11 cellular contexts compared by ENCODE assay signal in the genomic region with DNA sequence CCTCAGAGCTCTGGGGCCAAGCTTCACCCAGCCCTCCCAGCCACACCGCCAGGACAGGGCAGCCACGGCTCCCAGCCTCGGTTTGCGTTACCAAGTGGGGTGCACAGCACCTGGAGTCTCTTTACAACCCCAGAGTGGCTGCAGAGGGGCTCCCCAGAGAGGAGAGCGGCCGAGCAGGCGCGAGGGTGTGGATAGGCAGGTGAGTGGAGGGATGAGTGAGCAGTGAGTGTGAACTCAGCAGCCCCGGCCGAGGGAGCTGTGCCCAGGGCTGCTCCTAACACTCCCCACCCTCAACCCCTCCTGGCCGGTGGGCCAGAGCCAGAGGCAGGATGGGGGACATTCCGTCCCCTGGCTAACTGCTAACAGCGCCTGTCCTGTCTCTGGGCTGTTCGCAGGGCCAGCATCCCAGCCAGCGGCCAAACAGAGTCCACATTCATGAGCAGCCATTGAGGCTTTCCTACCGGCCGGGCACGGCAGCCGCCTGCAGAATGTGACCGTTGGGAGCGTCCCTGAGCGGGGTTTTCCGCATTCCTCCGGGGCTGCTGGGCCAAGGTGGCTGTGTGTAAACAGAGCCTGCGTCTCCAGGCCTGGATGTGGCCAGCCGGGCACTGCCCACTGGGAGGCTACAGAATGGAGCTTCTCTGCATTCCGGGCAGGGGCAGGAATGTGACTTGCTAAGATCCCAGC. TPM values are rescaled to one million over a fixed set of nuclear protein-coding genes. Genes with fewer than 3 reads are reported as not detected.
DNase-seq lines count a peak whose midpoint lies in the region; ATAC-seq, FAIRE-seq and TF ChIP-seq lines count a peak whose summit lies in the region.
"Had no signal": no experiment of that assay in that cellular context is flagged by ENCODE, and none has a peak within 500 bp of the region (broad histone marks: within the 10 kb centered on the region; RNA-seq: fewer than 3 reads in every experiment).

No MANE protein-coding gene starts in this region.

- in situ Hi-C loops in astrocyte of the spinal cord (cut with HindIII; ENCODE audit: low sequenced_read_pairs) = no loop called here

- no peak for ATAC-seq in GM19455 (IDR thresholded peaks at IDR 0.05; ENCODE audit: unreplicated experiment)
- ATAC-seq: activated CD4-positive, alpha-beta T cell treated with anti-CD3 and anti-CD28 coated beads for 36 hours had no signal

- no peak for FAIRE-seq in keratinocyte (lab: Jason Lieb, UNC)

- H3K4me2 ChIP-seq in keratinocyte (ENCODE audit: control insufficient read depth, extremely low read depth, insufficient read depth, low read depth, low read length) = no peak overlapping the region

- no peaks in the 10 kb centered on the region for H3K9me1 ChIP-seq in keratinocyte (ENCODE audit: control insufficient read depth, extremely low read depth, insufficient read depth, low read length)

- H2AFZ ChIP-seq in keratinocyte (ENCODE audit: control insufficient read depth, low read length) = peak overlapping the region; percentile 13

- no peak for TF ChIP-seq CTCF in astrocyte of the spinal cord (IDR thresholded peaks at IDR 0.05; ENCODE audit: low read depth, low read length)
- TF ChIP-seq CTCF in keratinocyte (optimal IDR thresholded peaks at IDR 0.05 in 1 of 3, IDR thresholded peaks at IDR 0.05 in 1 of 3, conservative IDR thresholded peaks at IDR 0.05 in 1 of 3; ENCODE audit: extremely low read depth in 1 of 3, insufficient read depth in 2 of 3, low read length in 3 of 3) = no peak
- TF ChIP-seq CTCF in foreskin fibroblast (IDR thresholded peaks at IDR 0.05; ENCODE audit: low read depth, low read length) = no peak
- no peak for TF ChIP-seq CTCF in GM20000 (IDR thresholded peaks at IDR 0.05; ENCODE audit: extremely low read depth, missing control alignments)

- no peaks in the 10 kb centered on the region for H3K36me3 ChIP-seq in keratinocyte (ENCODE audit: control insufficient read depth in 2 of 2, extremely low read depth in 1 of 2, insufficient read depth in 2 of 2, low read length in 2 of 2)
- H3K36me3 ChIP-seq in effector memory CD4-positive, alpha-beta T cell (ENCODE audit: control insufficient read depth, insufficient read depth, low read length) = no peaks in the 10 kb centered on the region
- H3K36me3 ChIP-seq: MG63 had no signal

- H3K9me3 ChIP-seq in keratinocyte (ENCODE audit: control insufficient read depth, low read depth, low read length) = no peaks in the 10 kb centered on the region
- no peaks in the 10 kb centered on the region for H3K9me3 ChIP-seq in effector memory CD4-positive, alpha-beta T cell (ENCODE audit: control insufficient read depth, low read length)
- H3K9me3 ChIP-seq: MG63 had no signal

- peak; percentile 41 for DNase-seq in GM04503 (ENCODE audit: low read depth)
- DNase-seq in astrocyte of the spinal cord (ENCODE audit: low read depth, low spot score) = peak; percentile 44
- peak; percentile 7 for DNase-seq in keratinocyte (ENCODE audit: low read depth, low spot score)
- DNase-seq in retina = peak; percentile 70
- no peak for DNase-seq in foreskin fibroblast
- DNase-seq in effector memory CD4-positive, alpha-beta T cell = no peak
- no peak for DNase-seq in GM20000 (ENCODE audit: low spot score)
- DNase-seq: activated CD4-positive, alpha-beta T cell treated with anti-CD3 and anti-CD28 coated beads for 36 hours; DMS 273 treated with DMSO at 0.1 percent for 48 hours; MG63 had no signal

- no peak overlapping the region for H3K27ac ChIP-seq in keratinocyte (ENCODE audit: control insufficient read depth, insufficient read depth, low read length)
- H3K27ac ChIP-seq in effector memory CD4-positive, alpha-beta T cell (ENCODE audit: insufficient read depth, low read length, poor library complexity, severe bottlenecking) = no peak overlapping the region

- no peaks in the 10 kb centered on the region for H4K20me1 ChIP-seq in keratinocyte (ENCODE audit: control insufficient read depth, extremely low read depth, insufficient read depth, low read length)

- no peak overlapping the region for H3K9ac ChIP-seq in keratinocyte (ENCODE audit: control insufficient read depth, extremely low read depth, insufficient read depth, low read length)

- no peaks in the 10 kb centered on the region for H3K4me1 ChIP-seq in keratinocyte (ENCODE audit: control insufficient read depth, extremely low read depth, insufficient read depth, low read length)
- peaks cover 5% of the 10 kb centered on the region for H3K4me1 ChIP-seq in effector memory CD4-positive, alpha-beta T cell (ENCODE audit: control insufficient read depth, insufficient read depth, low read length, poor library complexity, severe bottlenecking)

- H3K27me3 ChIP-seq in keratinocyte (ENCODE audit: control insufficient read depth, extremely low read depth, insufficient read depth, low read length) = peaks cover 46% of the 10 kb centered on the region
- peaks cover 16% of the 10 kb centered on the region for H3K27me3 ChIP-seq in effector memory CD4-positive, alpha-beta T cell (replicated peaks; ENCODE audit: control insufficient read depth, insufficient read depth, low read length, poor library complexity, severe bottlenecking)
- H3K27me3 ChIP-seq: MG63 had no signal

- H3K79me2 ChIP-seq in keratinocyte (ENCODE audit: control insufficient read depth, insufficient read depth, low read length) = no peaks in the 10 kb centered on the region

- H3K4me3 ChIP-seq in astrocyte of the spinal cord (ENCODE audit: low read depth, low read length) (no peak overlapping the region), keratinocyte (ENCODE audit: control insufficient read depth in 2 of 3, extremely low read depth in 1 of 3, insufficient read depth in 2 of 3, low read depth in 1 of 3, low read length in 3 of 3) (no peak overlapping the region), foreskin fibroblast (ENCODE audit: low read depth in 1 of 2, low read length in 2 of 2) (no peak overlapping the region)
- no peak overlapping the region for H3K4me3 ChIP-seq in effector memory CD4-positive, alpha-beta T cell (ENCODE audit: insufficient read depth, low read depth, low read length, poor library complexity, severe bottlenecking)
- H3K4me3 ChIP-seq: MG63 had no signal

- dilution Hi-C loops in keratinocyte (cut with MboI; ENCODE audit: extremely low pct_ligation_motif_present, low sequenced_read_pairs) = no loop called here

RNA-seq across cellular contexts. Expression of gene ZNF469, which starts 5.3 kb away (rescaled TPM):
- polyA plus RNA-seq in keratinocyte = 0.01 TPM in 2 of 3 replicates, not detected in the other
- not detected for polyA plus RNA-seq in keratinocyte (2011; ENCODE audit: low read depth)
- 0.01 TPM in 1 of 2 replicates, not detected in the other for polyA plus RNA-seq in keratinocyte (2011; cell fraction: cytosol; rRNA removed)
- 0.04 and 0.12 TPM in 2 replicates for polyA plus RNA-seq in keratinocyte (2011; cell fraction: nucleus; rRNA removed)
- 0.02 TPM in 1 of 2 replicates, not detected in the other for polyA plus RNA-seq in keratinocyte (2012; ENCODE audit: low replicate concordance)
- polyA minus RNA-seq in keratinocyte = 0.03 to 0.10 TPM (median 0.03 TPM) in 3 replicates
- polyA minus RNA-seq in keratinocyte (2011; cell fraction: cytosol; rRNA and poly(A)+ RNA removed) = not detected
- under 0.01 and 0.16 TPM in 2 replicates for polyA minus RNA-seq in keratinocyte (2011; cell fraction: nucleus; rRNA and poly(A)+ RNA removed)

Comparison
In these comparisons a context has a peak if more than half of its experiments do, and no peak if none do; other contexts are left out.
1. DNase-seq: peak in GM04503 (single experiment), astrocyte of the spinal cord (single experiment), keratinocyte (single experiment) and retina (single experiment); none in foreskin fibroblast (0 of 2), effector memory CD4-positive, alpha-beta T cell (0 of 3) and GM20000 (single experiment).